1 cellular context compared by ENCODE assay signal in the genomic region with DNA sequence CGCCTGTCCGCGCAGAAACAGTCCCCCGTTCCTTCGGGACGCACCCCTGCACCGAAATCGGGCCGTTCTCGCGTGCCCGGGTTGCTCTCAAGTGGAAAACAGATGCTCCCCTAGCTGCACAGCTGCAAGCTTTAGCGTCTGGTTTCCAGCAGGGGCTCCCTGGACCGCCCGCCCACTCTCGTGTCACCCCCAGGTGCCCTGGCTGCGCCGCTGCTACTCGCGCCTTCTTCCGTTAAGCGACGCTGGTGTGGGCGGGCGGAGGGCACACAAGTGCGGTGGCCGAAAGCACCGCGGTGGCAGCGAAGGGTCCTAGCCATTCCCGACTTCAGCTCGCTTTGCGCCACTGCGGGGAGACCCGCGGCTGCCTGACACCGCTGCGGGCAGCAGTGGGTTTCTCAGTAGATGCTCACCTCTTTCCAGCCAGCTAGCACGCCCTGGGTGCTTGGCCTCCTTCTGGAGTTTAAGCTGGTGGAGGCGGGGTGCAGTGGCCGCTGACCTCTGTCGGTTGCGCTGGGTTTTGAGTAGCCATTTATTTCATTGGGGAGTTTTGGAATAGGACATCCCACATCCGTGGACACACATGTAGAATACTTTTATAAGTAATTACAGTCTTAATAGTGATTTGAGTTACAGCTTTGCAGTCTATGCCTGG.
TF ChIP-seq lines count a peak whose summit lies in the region.

No MANE protein-coding gene starts in this region.

TF ChIP-seq in HepG2, 621 proteins besides CTCF, POLR2A, EP300 and RAD21 (continued from another document):
- TF ChIP-seq, protein P1, sequence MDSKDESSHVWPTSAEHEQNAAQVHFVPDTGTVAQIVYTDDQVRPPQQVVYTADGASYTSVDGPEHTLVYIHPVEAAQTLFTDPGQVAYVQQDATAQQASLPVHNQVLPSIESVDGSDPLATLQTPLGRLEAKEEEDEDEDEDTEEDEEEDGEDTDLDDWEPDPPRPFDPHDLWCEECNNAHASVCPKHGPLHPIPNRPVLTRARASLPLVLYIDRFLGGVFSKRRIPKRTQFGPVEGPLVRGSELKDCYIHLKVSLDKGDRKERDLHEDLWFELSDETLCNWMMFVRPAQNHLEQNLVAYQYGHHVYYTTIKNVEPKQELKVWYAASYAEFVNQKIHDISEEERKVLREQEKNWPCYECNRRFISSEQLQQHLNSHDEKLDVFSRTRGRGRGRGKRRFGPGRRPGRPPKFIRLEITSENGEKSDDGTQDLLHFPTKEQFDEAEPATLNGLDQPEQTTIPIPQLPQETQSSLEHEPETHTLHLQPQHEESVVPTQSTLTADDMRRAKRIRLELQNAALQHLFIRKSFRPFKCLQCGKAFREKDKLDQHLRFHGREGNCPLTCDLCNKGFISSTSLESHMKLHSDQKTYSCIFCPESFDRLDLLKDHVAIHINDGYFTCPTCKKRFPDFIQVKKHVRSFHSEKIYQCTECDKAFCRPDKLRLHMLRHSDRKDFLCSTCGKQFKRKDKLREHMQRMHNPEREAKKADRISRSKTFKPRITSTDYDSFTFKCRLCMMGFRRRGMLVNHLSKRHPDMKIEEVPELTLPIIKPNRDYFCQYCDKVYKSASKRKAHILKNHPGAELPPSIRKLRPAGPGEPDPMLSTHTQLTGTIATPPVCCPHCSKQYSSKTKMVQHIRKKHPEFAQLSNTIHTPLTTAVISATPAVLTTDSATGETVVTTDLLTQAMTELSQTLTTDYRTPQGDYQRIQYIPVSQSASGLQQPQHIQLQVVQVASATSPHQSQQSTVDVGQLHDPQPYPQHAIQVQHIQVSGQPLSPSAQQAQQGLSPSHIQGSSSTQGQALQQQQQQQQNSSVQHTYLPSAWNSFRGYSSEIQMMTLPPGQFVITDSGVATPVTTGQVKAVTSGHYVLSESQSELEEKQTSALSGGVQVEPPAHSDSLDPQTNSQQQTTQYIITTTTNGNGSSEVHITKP (CRISPR knock-in tag; IDR thresholded peaks at IDR 0.05; ENCODE audit: low read depth): no peak
- no peak for TF ChIP-seq ZNF703 (CRISPR knock-in tag; IDR thresholded peaks at IDR 0.05; ENCODE audit: borderline replicate concordance)
- TF ChIP-seq ZNF350 (CRISPR knock-in tag; IDR thresholded peaks at IDR 0.05; ENCODE audit: borderline replicate concordance, low read depth): no peak
- TF ChIP-seq, protein P2, sequence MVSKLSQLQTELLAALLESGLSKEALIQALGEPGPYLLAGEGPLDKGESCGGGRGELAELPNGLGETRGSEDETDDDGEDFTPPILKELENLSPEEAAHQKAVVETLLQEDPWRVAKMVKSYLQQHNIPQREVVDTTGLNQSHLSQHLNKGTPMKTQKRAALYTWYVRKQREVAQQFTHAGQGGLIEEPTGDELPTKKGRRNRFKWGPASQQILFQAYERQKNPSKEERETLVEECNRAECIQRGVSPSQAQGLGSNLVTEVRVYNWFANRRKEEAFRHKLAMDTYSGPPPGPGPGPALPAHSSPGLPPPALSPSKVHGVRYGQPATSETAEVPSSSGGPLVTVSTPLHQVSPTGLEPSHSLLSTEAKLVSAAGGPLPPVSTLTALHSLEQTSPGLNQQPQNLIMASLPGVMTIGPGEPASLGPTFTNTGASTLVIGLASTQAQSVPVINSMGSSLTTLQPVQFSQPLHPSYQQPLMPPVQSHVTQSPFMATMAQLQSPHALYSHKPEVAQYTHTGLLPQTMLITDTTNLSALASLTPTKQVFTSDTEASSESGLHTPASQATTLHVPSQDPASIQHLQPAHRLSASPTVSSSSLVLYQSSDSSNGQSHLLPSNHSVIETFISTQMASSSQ (IDR thresholded peaks at IDR 0.05; ENCODE audit: low read depth): no peak
- TF ChIP-seq, protein P2 (CRISPR knock-in tag; IDR thresholded peaks at IDR 0.05; ENCODE audit: borderline replicate concordance): no peak
- peak; percentile 76; the same call in 1 of the 2 replicates for TF ChIP-seq ZC3H4 (CRISPR knock-in tag; IDR thresholded peaks at IDR 0.05; ENCODE audit: borderline replicate concordance)
- no peak for TF ChIP-seq GATA4 (IDR thresholded peaks at IDR 0.05; ENCODE audit: borderline replicate concordance, low read depth)
- no peak for TF ChIP-seq U2AF2 (IDR thresholded peaks at IDR 0.05; ENCODE audit: low read depth, low read length)
- TF ChIP-seq, protein P3, sequence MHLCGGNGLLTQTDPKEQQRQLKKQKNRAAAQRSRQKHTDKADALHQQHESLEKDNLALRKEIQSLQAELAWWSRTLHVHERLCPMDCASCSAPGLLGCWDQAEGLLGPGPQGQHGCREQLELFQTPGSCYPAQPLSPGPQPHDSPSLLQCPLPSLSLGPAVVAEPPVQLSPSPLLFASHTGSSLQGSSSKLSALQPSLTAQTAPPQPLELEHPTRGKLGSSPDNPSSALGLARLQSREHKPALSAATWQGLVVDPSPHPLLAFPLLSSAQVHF (CRISPR knock-in tag; IDR thresholded peaks at IDR 0.05): no peak
- no peak for TF ChIP-seq SRSF9 (IDR thresholded peaks at IDR 0.05; ENCODE audit: borderline replicate concordance, insufficient read depth, low read depth, low read length, poor library complexity, severe bottlenecking)
- TF ChIP-seq KAT7 (CRISPR knock-in tag; IDR thresholded peaks at IDR 0.05; ENCODE audit: borderline replicate concordance): 0 out of 2 replicates have a peak, but pooled peaks have one; percentile 19
- TF ChIP-seq, protein P4, sequence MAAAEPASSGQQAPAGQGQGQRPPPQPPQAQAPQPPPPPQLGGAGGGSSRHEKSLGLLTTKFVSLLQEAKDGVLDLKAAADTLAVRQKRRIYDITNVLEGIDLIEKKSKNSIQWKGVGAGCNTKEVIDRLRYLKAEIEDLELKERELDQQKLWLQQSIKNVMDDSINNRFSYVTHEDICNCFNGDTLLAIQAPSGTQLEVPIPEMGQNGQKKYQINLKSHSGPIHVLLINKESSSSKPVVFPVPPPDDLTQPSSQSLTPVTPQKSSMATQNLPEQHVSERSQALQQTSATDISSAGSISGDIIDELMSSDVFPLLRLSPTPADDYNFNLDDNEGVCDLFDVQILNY (CRISPR knock-in tag; conservative IDR thresholded peaks at IDR 0.05): no peak
- peak; percentile 34; the same call in 1 of the 2 replicates for TF ChIP-seq ZNF747 (CRISPR knock-in tag; IDR thresholded peaks at IDR 0.05; ENCODE audit: borderline replicate concordance)
- TF ChIP-seq IRF2 (CRISPR knock-in tag; IDR thresholded peaks at IDR 0.05): no peak; the same call in 1 of the 2 replicates
- TF ChIP-seq ZNF878 (CRISPR knock-in tag; IDR thresholded peaks at IDR 0.05): no peak
- TF ChIP-seq, protein P5, sequence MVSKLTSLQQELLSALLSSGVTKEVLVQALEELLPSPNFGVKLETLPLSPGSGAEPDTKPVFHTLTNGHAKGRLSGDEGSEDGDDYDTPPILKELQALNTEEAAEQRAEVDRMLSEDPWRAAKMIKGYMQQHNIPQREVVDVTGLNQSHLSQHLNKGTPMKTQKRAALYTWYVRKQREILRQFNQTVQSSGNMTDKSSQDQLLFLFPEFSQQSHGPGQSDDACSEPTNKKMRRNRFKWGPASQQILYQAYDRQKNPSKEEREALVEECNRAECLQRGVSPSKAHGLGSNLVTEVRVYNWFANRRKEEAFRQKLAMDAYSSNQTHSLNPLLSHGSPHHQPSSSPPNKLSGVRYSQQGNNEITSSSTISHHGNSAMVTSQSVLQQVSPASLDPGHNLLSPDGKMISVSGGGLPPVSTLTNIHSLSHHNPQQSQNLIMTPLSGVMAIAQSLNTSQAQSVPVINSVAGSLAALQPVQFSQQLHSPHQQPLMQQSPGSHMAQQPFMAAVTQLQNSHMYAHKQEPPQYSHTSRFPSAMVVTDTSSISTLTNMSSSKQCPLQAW (CRISPR knock-in tag; IDR thresholded peaks at IDR 0.05): peak; percentile 84
- TF ChIP-seq ZNF430 (CRISPR knock-in tag; IDR thresholded peaks at IDR 0.05): peak; percentile 76; the same call in 1 of the 2 replicates
- TF ChIP-seq ATM (IDR thresholded peaks at IDR 0.05; ENCODE audit: borderline replicate concordance): no peak
- peak; percentile 64 for TF ChIP-seq POLR2G (IDR thresholded peaks at IDR 0.05; ENCODE audit: low read depth, low read length)
- no peak for TF ChIP-seq ETV6 (CRISPR knock-in tag; conservative IDR thresholded peaks at IDR 0.05)
- no peak for TF ChIP-seq ZNF530 (CRISPR knock-in tag; IDR thresholded peaks at IDR 0.05; ENCODE audit: low read depth)
- TF ChIP-seq NBN (conservative IDR thresholded peaks at IDR 0.05): no peak
- TF ChIP-seq ZNF790 (CRISPR knock-in tag; IDR thresholded peaks at IDR 0.05; ENCODE audit: borderline replicate concordance): 0 out of 2 replicates have a peak, but pooled peaks have one; percentile 66
- TF ChIP-seq GABPA (IDR thresholded peaks at IDR 0.05; ENCODE audit: low read depth, low read length): no peak
- TF ChIP-seq GABPA (CRISPR knock-in tag; IDR thresholded peaks at IDR 0.05; ENCODE audit: low read depth): peak; percentile 37
- no peak for TF ChIP-seq SNAPC2 (CRISPR knock-in tag; IDR thresholded peaks at IDR 0.05)
- TF ChIP-seq PHF8 (CRISPR knock-in tag; IDR thresholded peaks at IDR 0.05): peak; percentile 35; the same call in 1 of the 2 replicates
- TF ChIP-seq KLF12 (CRISPR knock-in tag; IDR thresholded peaks at IDR 0.05; ENCODE audit: borderline replicate concordance): no peak
- TF ChIP-seq SMARCC2 (IDR thresholded peaks at IDR 0.05): no peak
- TF ChIP-seq NR2F2 (IDR thresholded peaks at IDR 0.05; ENCODE audit: borderline replicate concordance, low read depth): no peak
- no peak for TF ChIP-seq NONO (IDR thresholded peaks at IDR 0.05)
- TF ChIP-seq NONO (CRISPR knock-in tag; conservative IDR thresholded peaks at IDR 0.05): no peak; the same call in 1 of the 2 replicates
- TF ChIP-seq MBNL3 (CRISPR knock-in tag; conservative IDR thresholded peaks at IDR 0.05): no peak
- no peak for TF ChIP-seq ZSCAN9 (CRISPR knock-in tag; IDR thresholded peaks at IDR 0.05; ENCODE audit: borderline replicate concordance)
- TF ChIP-seq, protein P6, sequence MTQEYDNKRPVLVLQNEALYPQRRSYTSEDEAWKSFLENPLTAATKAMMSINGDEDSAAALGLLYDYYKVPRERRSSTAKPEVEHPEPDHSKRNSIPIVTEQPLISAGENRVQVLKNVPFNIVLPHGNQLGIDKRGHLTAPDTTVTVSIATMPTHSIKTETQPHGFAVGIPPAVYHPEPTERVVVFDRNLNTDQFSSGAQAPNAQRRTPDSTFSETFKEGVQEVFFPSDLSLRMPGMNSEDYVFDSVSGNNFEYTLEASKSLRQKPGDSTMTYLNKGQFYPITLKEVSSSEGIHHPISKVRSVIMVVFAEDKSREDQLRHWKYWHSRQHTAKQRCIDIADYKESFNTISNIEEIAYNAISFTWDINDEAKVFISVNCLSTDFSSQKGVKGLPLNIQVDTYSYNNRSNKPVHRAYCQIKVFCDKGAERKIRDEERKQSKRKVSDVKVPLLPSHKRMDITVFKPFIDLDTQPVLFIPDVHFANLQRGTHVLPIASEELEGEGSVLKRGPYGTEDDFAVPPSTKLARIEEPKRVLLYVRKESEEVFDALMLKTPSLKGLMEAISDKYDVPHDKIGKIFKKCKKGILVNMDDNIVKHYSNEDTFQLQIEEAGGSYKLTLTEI (CRISPR knock-in tag; conservative IDR thresholded peaks at IDR 0.05): no peak
- TF ChIP-seq ELF1 (CRISPR knock-in tag; IDR thresholded peaks at IDR 0.05): peak; percentile 58; the same call in 1 of the 2 replicates
